ENCODE assay signal across 16 cellular contexts in genomic region chr17:30788918-30789317, GRCh38. TPM values are rescaled to one million over a fixed set of nuclear protein-coding genes. Genes with fewer than 3 reads are reported as not detected.
DNase-seq lines count a peak whose midpoint lies in the region; ATAC-seq and TF ChIP-seq lines count a peak whose summit lies in the region.
"Had no signal": no experiment of that assay in that cellular context is flagged by ENCODE, and none has a peak within 500 bp of the region (broad histone marks: within the 10 kb centered on the region; RNA-seq: fewer than 3 reads in every experiment).

No MANE protein-coding gene starts in this region.

- no peak for TF ChIP-seq RAD21 in SK-N-SH (IDR thresholded peaks at IDR 0.05; ENCODE audit: low read length)

- intact Hi-C loops in left colon (cut with DNase I, micrococcal nuclease) = no loop called here

- H3K27ac Mint-ChIP-seq in activated naive CD4-positive, alpha-beta T cell treated with anti-CD3 and anti-CD28 coated beads, Interleukin-2, amount 10 ng/mL, durations not matched to agents 7 days and 5 days = peak overlapping the region; percentile 11
- peak overlapping the region; percentile 56 for H3K27ac Mint-ChIP-seq in chondrocyte (ENCODE audit: unreplicated experiment)
- H3K27ac Mint-ChIP-seq in stimulated activated effector memory CD8-positive, alpha-beta T cell treated with anti-CD3 and anti-CD28 coated beads, Interleukin-12 subunit alpha, Interleukin-12 subunit beta, amount 100 ng/mL, for 72 hours = peak overlapping the region; percentile 2

- no peaks in the 10 kb centered on the region for H3K79me2 ChIP-seq in SK-N-SH (ENCODE audit: insufficient read depth)

- peaks cover 53% of the 10 kb centered on the region for H3K36me3 Mint-ChIP-seq in activated naive CD4-positive, alpha-beta T cell treated with anti-CD3 and anti-CD28 coated beads, Interleukin-2, amount 10 ng/mL, durations not matched to agents 7 days and 5 days
- H3K36me3 Mint-ChIP-seq in chondrocyte (ENCODE audit: low read depth) = peaks cover 15% of the 10 kb centered on the region
- peaks cover 100% of the 10 kb centered on the region for H3K36me3 Mint-ChIP-seq in stimulated activated effector memory CD8-positive, alpha-beta T cell treated with anti-CD3 and anti-CD28 coated beads, Interleukin-12 subunit alpha, Interleukin-12 subunit beta, amount 100 ng/mL, for 72 hours

- no peaks in the 10 kb centered on the region for H3K9me3 Mint-ChIP-seq in activated naive CD4-positive, alpha-beta T cell treated with anti-CD3 and anti-CD28 coated beads, Interleukin-2, amount 10 ng/mL, durations not matched to agents 7 days and 5 days
- no peaks in the 10 kb centered on the region for H3K9me3 Mint-ChIP-seq in chondrocyte (ENCODE audit: low read depth)
- no peaks in the 10 kb centered on the region for H3K9me3 Mint-ChIP-seq in stimulated activated effector memory CD8-positive, alpha-beta T cell treated with anti-CD3 and anti-CD28 coated beads, Interleukin-12 subunit alpha, Interleukin-12 subunit beta, amount 100 ng/mL, for 72 hours
- H3K9me3 Mint-ChIP-seq: activated T-cell treated with anti-CD3 and anti-CD28 coated beads, Interleukin-2, amount 50 U/mL, for 4 hours had no signal

- no peak overlapping the region for H2AFZ ChIP-seq in SK-N-SH (ENCODE audit: low read depth)

- H3K36me3 ChIP-seq in SK-N-SH (replicated peaks in 1 of 2; ENCODE audit: control insufficient read depth in 1 of 2, insufficient read depth in 2 of 2, low read length in 1 of 2) = peaks cover 29 to 67% of the 10 kb centered on the region in 2 experiments

- H4K20me1 ChIP-seq in SK-N-SH (ENCODE audit: insufficient read depth) = no peaks in the 10 kb centered on the region

- H3K27me3 Mint-ChIP-seq in activated naive CD4-positive, alpha-beta T cell treated with anti-CD3 and anti-CD28 coated beads, Interleukin-2, amount 10 ng/mL, durations not matched to agents 7 days and 5 days = no peaks in the 10 kb centered on the region
- H3K27me3 Mint-ChIP-seq in chondrocyte (ENCODE audit: low read depth) = no peaks in the 10 kb centered on the region

- DNase-seq in activated naive CD4-positive, alpha-beta T cell treated with anti-CD3 and anti-CD28 coated beads, Interleukin-2, amount 10 ng/mL, durations not matched to agents 7 days and 5 days = no peak
- DNase-seq in activated naive CD4-positive, alpha-beta T cell (lab: John Stamatoyannopoulos, UW) = no peak
- DNase-seq in SK-N-SH (no peak), chondrocyte (ENCODE audit: low spot score) (no peak), DMS 273 (lab: John Stamatoyannopoulos, UW; ENCODE audit: unreplicated experiment) (no peak), left colon (no peak), amygdala (lab: John Stamatoyannopoulos, UW) (no peak)
- DNase-seq in stimulated activated effector memory CD8-positive, alpha-beta T cell treated with anti-CD3 and anti-CD28 coated beads, Interleukin-12 subunit alpha, Interleukin-12 subunit beta, amount 100 ng/mL, for 72 hours (ENCODE audit: low spot score in 2 of 2) = no peak
- DNase-seq: activated T-cell treated with anti-CD3 and anti-CD28 coated beads, Interleukin-2, amount 50 U/mL, for 4 hours; caudate nucleus; DND-41; head of caudate nucleus; kidney; NCI-H1105 treated with DMSO at 0.1 percent for 48 hours had no signal

- WGBS in SK-N-SH (ENCODE audit: low lambda C conversion rate) = 86% methylated on average over 2 of the region's 2 CpGs

- CTCF ChIA-PET in activated naive CD4-positive, alpha-beta T cell treated with anti-CD3 and anti-CD28 coated beads, Interleukin-2, amount 10 ng/mL, durations not matched to agents 7 days and 5 days (lab: Charles Lee) = no interaction called here
- CTCF ChIA-PET in SK-N-SH (lab: Yijun Ruan, JAX) = no interaction called here

- H3K4me1 Mint-ChIP-seq in activated naive CD4-positive, alpha-beta T cell treated with anti-CD3 and anti-CD28 coated beads, Interleukin-2, amount 10 ng/mL, durations not matched to agents 7 days and 5 days = peaks cover 8% of the 10 kb centered on the region
- H3K4me1 Mint-ChIP-seq in chondrocyte (ENCODE audit: low read depth) = peaks cover 22% of the 10 kb centered on the region
- peaks cover 6% of the 10 kb centered on the region for H3K4me1 Mint-ChIP-seq in stimulated activated effector memory CD8-positive, alpha-beta T cell treated with anti-CD3 and anti-CD28 coated beads, Interleukin-12 subunit alpha, Interleukin-12 subunit beta, amount 100 ng/mL, for 72 hours

- no peak overlapping the region for H3K9ac ChIP-seq in SK-N-SH

- no peak overlapping the region for H3K4me3 ChIP-seq in SK-N-SH (ENCODE audit: low read depth in 2 of 2, low read length in 1 of 2)
- H3K4me3 ChIP-seq: SJSA1, tibial nerve had no signal

- H3K4me1 ChIP-seq in SK-N-SH (ENCODE audit: control insufficient read depth in 1 of 2, insufficient read depth in 2 of 2, low read depth in 1 of 2, low read length in 1 of 2) = no peaks in the 10 kb centered on the region
- H3K4me1 ChIP-seq: SJSA1 had no signal

- H3K27me3 ChIP-seq in SK-N-SH (ENCODE audit: insufficient read depth) = no peaks in the 10 kb centered on the region
- H3K27me3 ChIP-seq: SJSA1, tibial nerve had no signal

- H3K27ac ChIP-seq in SK-N-SH (ENCODE audit: low read depth in 2 of 2, low read length in 1 of 2) = peak overlapping the region in 1 of 2 experiments; percentile 19; a peak in 2 of 4 replicates
- H3K27ac ChIP-seq: SJSA1, tibial nerve had no signal

- H3K4me3 Mint-ChIP-seq in activated naive CD4-positive, alpha-beta T cell treated with anti-CD3 and anti-CD28 coated beads, Interleukin-2, amount 10 ng/mL, durations not matched to agents 7 days and 5 days = no peak overlapping the region
- no peak overlapping the region for H3K4me3 Mint-ChIP-seq in chondrocyte (ENCODE audit: unreplicated experiment)
- no peak overlapping the region for H3K4me3 Mint-ChIP-seq in stimulated activated effector memory CD8-positive, alpha-beta T cell treated with anti-CD3 and anti-CD28 coated beads, Interleukin-12 subunit alpha, Interleukin-12 subunit beta, amount 100 ng/mL, for 72 hours
- H3K4me3 Mint-ChIP-seq: activated T-cell treated with anti-CD3 and anti-CD28 coated beads, Interleukin-2, amount 50 U/mL, for 4 hours had no signal

- POLR2A ChIA-PET in SK-N-SH (lab: Yijun Ruan, JAX) = no interaction called here

- ATAC-seq in stimulated activated effector memory CD8-positive, alpha-beta T cell treated with anti-CD3 and anti-CD28 coated beads, Interleukin-12 subunit alpha, Interleukin-12 subunit beta, amount 100 ng/mL, for 72 hours = no peak
- ATAC-seq in left colon = no peak
- ATAC-seq: activated T-cell treated with anti-CD3 and anti-CD28 coated beads, Interleukin-2, amount 50 U/mL, for 4 hours had no signal

- no peaks in the 10 kb centered on the region for H3K9me3 ChIP-seq in SK-N-SH
- H3K9me3 ChIP-seq: SJSA1, tibial nerve had no signal

- no peak overlapping the region for H3K4me2 ChIP-seq in SK-N-SH

- no peak for TF ChIP-seq CTCF in SK-N-SH (IDR thresholded peaks at IDR 0.05)
- no peak for TF ChIP-seq CTCF in chondrocyte (IDR thresholded peaks at IDR 0.05)

- no peak for TF ChIP-seq EP300 in SK-N-SH (IDR thresholded peaks at IDR 0.05; ENCODE audit: borderline replicate concordance in 1 of 2, low read depth in 1 of 2, low read length in 1 of 2)

- H3K9me2 ChIP-seq in SK-N-SH = no peaks in the 10 kb centered on the region

- H3F3A ChIP-seq in SK-N-SH (replicated peaks; ENCODE audit: insufficient read depth) = peaks cover 56% of the 10 kb centered on the region

TF ChIP-seq in SK-N-SH, 30 proteins besides CTCF, POLR2A, EP300 and RAD21 (continues in another document):
- TF ChIP-seq MXI1 (IDR thresholded peaks at IDR 0.05; ENCODE audit: low read depth, low read length) (no peak), JUND (IDR thresholded peaks at IDR 0.05) (0 out of 2 replicates have a peak, but pooled peaks have one; percentile 9), PBX3 (IDR thresholded peaks at IDR 0.05) (peak; percentile 17; the same call in 1 of the 2 replicates), RCOR1 (IDR thresholded peaks at IDR 0.05; ENCODE audit: low read length) (no peak), ZBTB33 (IDR thresholded peaks at IDR 0.05; ENCODE audit: borderline replicate concordance, low read depth) (no peak), CHD2 (IDR thresholded peaks at IDR 0.05; ENCODE audit: low read length, partially characterized antibody) (no peak), SIN3A (IDR thresholded peaks at IDR 0.05; ENCODE audit: borderline replicate concordance, low read depth, low read length) (no peak)

RNA-seq across cellular contexts. Expression of gene CRLF3, which starts 35.6 kb away (rescaled TPM):
- polyA plus RNA-seq in SK-N-SH (2012; rRNA removed) = 10.9 and 13.9 TPM in 2 replicates
- 15.6 and 16.6 TPM in 2 replicates for polyA plus RNA-seq in SK-N-SH (2012; cell fraction: cytosol; rRNA removed)
- 5.2 and 9.1 TPM in 2 replicates for polyA plus RNA-seq in SK-N-SH (2012; cell fraction: nucleus; rRNA removed)
- total RNA-seq in chondrocyte (6.8 to 9.0 TPM (median 7.7 TPM) in 3 replicates), left colon (10 to 100 TPM; 13.5 to 15.5 TPM)

RNA-seq across cellular contexts. Expression of gene ATAD5, which starts 42.8 kb away (rescaled TPM):
- polyA plus RNA-seq in SK-N-SH (2012; rRNA removed) = 0.66 and 0.75 TPM in 2 replicates
- 0.73 and 0.77 TPM in 2 replicates for polyA plus RNA-seq in SK-N-SH (2012; cell fraction: cytosol; rRNA removed)
- 1.2 and 1.8 TPM in 2 replicates for polyA plus RNA-seq in SK-N-SH (2012; cell fraction: nucleus; rRNA removed)
- 1.4 to 4.0 TPM (median 1.4 TPM) in 3 replicates for total RNA-seq in chondrocyte
- total RNA-seq in left colon = 1 to 10 TPM; 2.0 to 3.7 TPM

Comparison
In these comparisons a context has a peak if more than half of its experiments do, and no peak if none do; other contexts are left out.
1. H3K27ac Mint-ChIP-seq: peak in every context shown above with its lines; median percentile 56 in chondrocyte; 11 in activated naive CD4-positive, alpha-beta T cell treated with anti-CD3 and anti-CD28 coated beads, Interleukin-2, amount 10 ng/mL, durations not matched to agents 7 days and 5 days; 2 in stimulated activated effector memory CD8-positive, alpha-beta T cell treated with anti-CD3 and anti-CD28 coated beads, Interleukin-12 subunit alpha, Interleukin-12 subunit beta, amount 100 ng/mL, for 72 hours.